Comparison of ENCODE assay signal across 8 cellular contexts in genomic region chr9:116687762-116688160, GRCh38. TPM values are rescaled to one million over a fixed set of nuclear protein-coding genes. Genes with fewer than 3 reads are reported as not detected.
DNase-seq lines count a peak whose midpoint lies in the region; ATAC-seq, FAIRE-seq and TF ChIP-seq lines count a peak whose summit lies in the region.

No MANE protein-coding gene starts in this region.

- H3K9ac ChIP-seq in K562 (ENCODE audit: insufficient read depth in 1 of 2, low read depth in 2 of 2, low read length in 2 of 2) (peak overlapping the region in 1 of 2 experiments; percentile 73; a peak in 1 of 4 replicates), stomach smooth muscle (ENCODE audit: low read length in 2 of 2) (peak overlapping the region; percentile 72 to 75)

- H3K27ac ChIP-seq in K562 (ENCODE audit: extremely low read depth, low read depth, low read length) (no peak overlapping the region), stomach smooth muscle (ENCODE audit: low read length) (no peak overlapping the region)

- no peak for TF ChIP-seq CTCF in K562 (IDR thresholded peaks at IDR 0.05 in 2 of 3, conservative IDR thresholded peaks at IDR 0.05 in 1 of 3; ENCODE audit: insufficient read depth in 2 of 3, low read depth in 1 of 3, low read length in 3 of 3)
- TF ChIP-seq CTCF in kidney epithelial cell (IDR thresholded peaks at IDR 0.05; ENCODE audit: insufficient read depth, low read length, poor library complexity, severe bottlenecking): no peak

- H3K27me3 ChIP-seq in K562 (ENCODE audit: control insufficient read depth in 2 of 2, insufficient read depth in 2 of 2, low read length in 2 of 2) (no peaks in the 10 kb centered on the region), kidney epithelial cell (ENCODE audit: control insufficient read depth, insufficient read depth, low read length) (no peaks in the 10 kb centered on the region), stomach smooth muscle (ENCODE audit: control insufficient read depth in 1 of 2, insufficient read depth in 2 of 2, low read length in 2 of 2) (no peaks in the 10 kb centered on the region)

- DNase-seq in EH (ENCODE audit: low read depth) (peak; percentile 32), K562 (ENCODE audit: extremely low read depth in 1 of 4, low spot score in 3 of 4) (peak in 3 of 4 experiments; percentile 11 to 26 (median 20)), kidney epithelial cell (ENCODE audit: low read depth) (no peak), NCI-H2196 treated with DMSO at 0.1 percent for 48 hours (lab: John Stamatoyannopoulos, UW; ENCODE audit: unreplicated experiment) (no peak), mucosa of gallbladder (ENCODE audit: low spot score) (no peak), NCI-H2107 (lab: John Stamatoyannopoulos, UW) (no peak)

- WGBS in K562 (ENCODE audit: insufficient coverage, low coverage, missing lambda C conversion rate): 6% methylated on average over 7 of the region's 7 CpGs

- H3K27me3 Mint-ChIP-seq in IgD-negative memory B cell: no peaks in the 10 kb centered on the region

- intact Hi-C loops in K562 (cut with micrococcal nuclease): no loop called here

- TF ChIP-seq RAD21 in K562 (CRISPR knock-in tag; conservative IDR thresholded peaks at IDR 0.05 in 1 of 2, IDR thresholded peaks at IDR 0.05 in 1 of 2): no peak

- H3K4me2 ChIP-seq in K562 (ENCODE audit: insufficient read depth, low read length): peak overlapping the region; percentile 86

- no peak for TF ChIP-seq EP300 in K562 (IDR thresholded peaks at IDR 0.05; ENCODE audit: low read length)

- no peak for FAIRE-seq in K562 (lab: Jason Lieb, UNC)

- peak overlapping the region; percentile 41; the same call in 1 of the 2 replicates for H2AFZ ChIP-seq in K562 (ENCODE audit: low read depth, low read length)

- H3K4me1 ChIP-seq in K562 (replicated peaks in 1 of 2; ENCODE audit: control insufficient read depth in 2 of 2, insufficient read depth in 2 of 2, low read length in 2 of 2) (peaks cover 16 to 30% of the 10 kb centered on the region in 2 experiments; a peak in 4 of 5 replicates), stomach smooth muscle (ENCODE audit: control insufficient read depth, insufficient read depth, low read length) (peaks cover 20% of the 10 kb centered on the region)

- no peak for TF ChIP-seq POLR2A in K562 (conservative IDR thresholded peaks at IDR 0.05)

- CTCF ChIA-PET in K562 (lab: Yijun Ruan, JAX; ENCODE audit: low intra/inter-chr PET ratio): no interaction called here

- peak overlapping the region; percentile 83 to 99 (median 95) for H3K4me3 Mint-ChIP-seq in IgD-negative memory B cell

- no peaks in the 10 kb centered on the region for H3K9me3 ChIP-seq in K562 (replicated peaks; ENCODE audit: control insufficient read depth, insufficient read depth, low read depth, low read length)
- H3K9me3 ChIP-seq in stomach smooth muscle (ENCODE audit: control insufficient read depth in 2 of 2, low read length in 2 of 2): no peaks in the 10 kb centered on the region

- H3K36me3 ChIP-seq in K562 (ENCODE audit: control insufficient read depth, insufficient read depth, low read length) (no peaks in the 10 kb centered on the region), kidney epithelial cell (ENCODE audit: control insufficient read depth, insufficient read depth, low read length) (no peaks in the 10 kb centered on the region), stomach smooth muscle (ENCODE audit: control insufficient read depth in 2 of 2, insufficient read depth in 2 of 2, low read length in 2 of 2) (no peaks in the 10 kb centered on the region)

- H3K27ac Mint-ChIP-seq in IgD-negative memory B cell: peak overlapping the region in 1 of 3 donors; percentile 88

- no peaks in the 10 kb centered on the region for H3K9me1 ChIP-seq in K562 (ENCODE audit: control insufficient read depth, insufficient read depth, low read length)

- peak; percentile 4; the same call in 2 of the 3 replicates for ATAC-seq in K562

- H3K4me1 Mint-ChIP-seq in IgD-negative memory B cell: peaks cover 38 to 55% (median 51%) of the 10 kb centered on the region in 3 donors

- POLR2A ChIA-PET in K562 (lab: Yijun Ruan, JAX): interaction anchor here (0.5 to 1.0 kb wide), 2 partner anchors 11 to 19 kb away, joined by 3 to 4 read pairs; no protein-coding TSS in a partner anchor

- no peaks in the 10 kb centered on the region for H4K20me1 ChIP-seq in K562 (replicated peaks; ENCODE audit: control insufficient read depth, insufficient read depth, low read length)

- H3K4me3 ChIP-seq in K562 (peak overlapping the region; percentile 58), kidney epithelial cell (ENCODE audit: low read depth, low read length) (peak overlapping the region; percentile 83), stomach smooth muscle (ENCODE audit: low read length in 2 of 2) (peak overlapping the region; percentile 86 to 87)

- no TSS peak for BruUV-seq in K562 (replicated peaks; lab: Mats Ljungman, UMichigan)

- H3K9me3 Mint-ChIP-seq in IgD-negative memory B cell: no peaks in the 10 kb centered on the region

- in situ Hi-C loops in K562 (cut with MboI): no loop called here

- H3K79me2 ChIP-seq in K562 (ENCODE audit: control insufficient read depth, insufficient read depth, low read length): peaks cover 9% of the 10 kb centered on the region; the same call in 2 of the 3 replicates

- no peaks in the 10 kb centered on the region for H3K36me3 Mint-ChIP-seq in IgD-negative memory B cell

TF ChIP-seq in K562, 482 proteins besides CTCF, POLR2A, EP300 and RAD21 (continues in another document):
- TF ChIP-seq HEY1 (CRISPR knock-in tag; IDR thresholded peaks at IDR 0.05; ENCODE audit: borderline replicate concordance): no peak
- no peak for TF ChIP-seq ZNF609 (CRISPR knock-in tag; IDR thresholded peaks at IDR 0.05; ENCODE audit: borderline replicate concordance)

RNA-seq across cellular contexts. Expression of gene TRIM32, which starts 0.7 kb away (rescaled TPM):
- polyA plus RNA-seq in IgD-negative memory B cell (10.1 TPM), K562 (2011; rRNA removed) (7.3 and 9.3 TPM in 2 replicates), K562 (2014; fragmentation: Illumina TruSeq; extraction: Trizol) (5.8 and 6.4 TPM in 2 replicates), K562 (2014; fragmentation: Nextera tagmentation; extraction: Ambion mirVana) (1 to 10 TPM; 7.6 to 9.3 TPM), K562 (2014; rRNA removed) (3.5 and 3.6 TPM in 2 replicates)
- 14.2 and 15.9 TPM in 2 replicates for total RNA-seq in K562 (2011; cell fraction: chromatin; rRNA removed; ENCODE audit: low replicate concordance)
- 10.7 TPM in 2 replicates for total RNA-seq in K562 (2011; cell fraction: nucleolus; rRNA removed)
- total RNA-seq in K562 (2011; cell fraction: nucleoplasm; rRNA removed): 11.1 and 11.5 TPM in 2 replicates
- total RNA-seq in K562 (2014; rRNA removed) (4.4 and 5.8 TPM in 2 replicates), K562 (2014; rRNA removed; fragmentation: Illumina TruSeq; extraction: Trizol) (3.9 and 4.9 TPM in 2 replicates), K562 (2015; rRNA removed; fragmentation: Illumina TruSeq; extraction: Trizol) (5.8 and 5.9 TPM in 2 replicates), K562 (2021) (8.2 and 9.4 TPM in 2 replicates), kidney epithelial cell (26.4 and 30.3 TPM in 2 replicates), mucosa of gallbladder (28.7 TPM)
- polyA plus RNA-seq in K562 (2011; cell fraction: cytosol; rRNA removed): 6.6 and 7.3 TPM in 2 replicates
- polyA plus RNA-seq in K562 (2011; cell fraction: nucleus; rRNA removed): 6.5 and 9.3 TPM in 2 replicates
- polyA plus RNA-seq in K562 (2012): 5.3 and 6.1 TPM in 2 replicates
- 13.6 and 18.4 TPM in 2 replicates for polyA minus RNA-seq in K562 (2011; rRNA and poly(A)+ RNA removed)
- 4.6 and 6.0 TPM in 2 replicates for polyA minus RNA-seq in K562 (2011; cell fraction: cytosol; rRNA and poly(A)+ RNA removed)
- polyA minus RNA-seq in K562 (2011; cell fraction: nucleus; rRNA and poly(A)+ RNA removed): 8.3 and 10.7 TPM in 2 replicates

Comparison
In these comparisons a context has a peak if more than half of its experiments do, and no peak if none do; other contexts are left out.
1. DNase-seq: peak in EH (single experiment) and K562 (3 of 4); none in kidney epithelial cell (single experiment), NCI-H2196 treated with DMSO at 0.1 percent for 48 hours (single experiment), mucosa of gallbladder (single experiment) and NCI-H2107 (single experiment).
2. Peak in every context shown above with its lines, with median percentiles within 50 percentile points of each other: H3K4me3 ChIP-seq.